Comparison of ENCODE assay signal across 15 cellular contexts in the genomic region with DNA sequence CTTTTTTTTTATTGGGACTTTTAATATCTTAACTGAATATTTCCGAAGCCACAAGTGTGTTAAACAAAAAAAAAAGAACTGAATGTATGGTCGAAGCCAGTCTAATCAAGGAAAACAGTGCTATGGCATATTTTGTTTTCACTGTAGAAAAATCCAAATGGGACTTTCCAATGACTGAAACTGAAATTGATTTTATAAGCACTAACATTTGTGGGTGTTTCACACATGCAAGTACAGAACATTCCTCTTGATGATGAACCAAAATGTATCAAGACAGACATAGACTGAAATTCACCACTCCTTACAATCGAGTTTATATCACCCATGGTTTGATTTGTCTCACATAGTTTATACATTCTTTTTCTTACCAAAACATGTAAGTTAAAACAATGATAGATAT.
DNase-seq lines count a peak whose midpoint lies in the region; ATAC-seq and TF ChIP-seq lines count a peak whose summit lies in the region.
"Had no signal": no experiment of that assay in that cellular context is flagged by ENCODE, and none has a peak within 500 bp of the region (broad histone marks: within the 10 kb centered on the region; RNA-seq: fewer than 3 reads in every experiment).

No MANE protein-coding gene starts in this region.

- H3K27ac Mint-ChIP-seq in stimulated activated naive B cell treated with anti-CD40 and anti-IgM and Interleukin-4, amounts not matched to agents 10 μg/mL and 1 μg/mL and 100 μg/mL, for 72 hours, result no peak overlapping the region
- H3K27ac Mint-ChIP-seq: CD4-positive, CD25-positive, alpha-beta regulatory T cell had no signal

- no peak overlapping the region for H3K23ac ChIP-seq in mesendoderm (ENCODE audit: low read length)

- no peak overlapping the region for H3K9ac ChIP-seq in OCI-LY3 (ENCODE audit: low read length)
- H3K9ac ChIP-seq in mesendoderm (ENCODE audit: low read length), result no peak overlapping the region

- no peaks in the 10 kb centered on the region for H3K36me3 Mint-ChIP-seq in stimulated activated naive B cell treated with anti-CD40 and anti-IgM and Interleukin-4, amounts not matched to agents 10 μg/mL and 1 μg/mL and 100 μg/mL, for 72 hours
- H3K36me3 Mint-ChIP-seq: CD4-positive, CD25-positive, alpha-beta regulatory T cell had no signal

- no peaks in the 10 kb centered on the region for H3K4me1 Mint-ChIP-seq in stimulated activated naive B cell treated with anti-CD40 and anti-IgM and Interleukin-4, amounts not matched to agents 10 μg/mL and 1 μg/mL and 100 μg/mL, for 72 hours
- H3K4me1 Mint-ChIP-seq: CD4-positive, CD25-positive, alpha-beta regulatory T cell had no signal

- H2BK120ac ChIP-seq in mesendoderm (ENCODE audit: low read depth, low read length), result no peak overlapping the region

- H3K18ac ChIP-seq in mesendoderm (ENCODE audit: low read length), result no peak overlapping the region

- H2AFZ ChIP-seq in OCI-LY3 (ENCODE audit: low read depth, low read length), result no peak overlapping the region; the same call in 1 of the 2 replicates

- WGBS in esophagus muscularis mucosa, result 63% methylated on average over 3 of the region's 3 CpGs
- no CpG with 5 or more reads among the region's 3 CpGs for WGBS in mesendoderm (ENCODE audit: extremely low coverage, insufficient coverage, low lambda C conversion rate)

- H3K27me3 ChIP-seq in GM06990 (replicated peaks; ENCODE audit: control insufficient read depth, insufficient read depth, low read length) (no peaks in the 10 kb centered on the region), OCI-LY3 (ENCODE audit: low read depth, low read length) (no peaks in the 10 kb centered on the region), esophagus muscularis mucosa (no peaks in the 10 kb centered on the region), mesendoderm (ENCODE audit: insufficient read depth, low read length, poor library complexity) (no peaks in the 10 kb centered on the region)
- H3K27me3 ChIP-seq: BE2C had no signal

- no peaks in the 10 kb centered on the region for H3K36me3 ChIP-seq in GM06990 (ENCODE audit: control insufficient read depth, insufficient read depth, low read length)
- H3K36me3 ChIP-seq in OCI-LY3 (replicated peaks; ENCODE audit: low read depth, low read length), result no peaks in the 10 kb centered on the region
- no peaks in the 10 kb centered on the region for H3K36me3 ChIP-seq in esophagus muscularis mucosa
- H3K36me3 ChIP-seq in mesendoderm (ENCODE audit: control insufficient read depth, insufficient read depth, low read length), result no peaks in the 10 kb centered on the region
- H3K36me3 ChIP-seq: BE2C had no signal

- no peak overlapping the region for H3K4me3 Mint-ChIP-seq in stimulated activated naive B cell treated with anti-CD40 and anti-IgM and Interleukin-4, amounts not matched to agents 10 μg/mL and 1 μg/mL and 100 μg/mL, for 72 hours
- H3K4me3 Mint-ChIP-seq: CD4-positive, CD25-positive, alpha-beta regulatory T cell had no signal

- H3K9me3 Mint-ChIP-seq in stimulated activated naive B cell treated with anti-CD40 and anti-IgM and Interleukin-4, amounts not matched to agents 10 μg/mL and 1 μg/mL and 100 μg/mL, for 72 hours, result peaks cover 0 to 3% of the 10 kb centered on the region in 2 donors

- TF ChIP-seq CTCF in GM06990 (IDR thresholded peaks at IDR 0.05; ENCODE audit: insufficient read depth, low read length, poor library complexity, severe bottlenecking) (no peak), OCI-LY3 (IDR thresholded peaks at IDR 0.05; ENCODE audit: low read depth, low read length) (no peak), esophagus muscularis mucosa (IDR thresholded peaks at IDR 0.05) (no peak), GM13976 (IDR thresholded peaks at IDR 0.05; ENCODE audit: borderline replicate concordance, control extremely low read depth, extremely low read depth, insufficient read depth, missing control alignments) (no peak)

- H3K27ac ChIP-seq in OCI-LY3 (ENCODE audit: low read length) (no peak overlapping the region), esophagus muscularis mucosa (replicated peaks in 1 of 4) (no peak overlapping the region), mesendoderm (ENCODE audit: low read depth, low read length) (no peak overlapping the region)

- TF ChIP-seq POLR2A in esophagus muscularis mucosa (IDR thresholded peaks at IDR 0.05; ENCODE audit: low read depth), result no peak

- DNase-seq in GM06990 (ENCODE audit: extremely low read depth, insufficient read length), result peak; percentile 5
- peak; percentile 20 for DNase-seq in middle frontal gyrus (ENCODE audit: extremely low spot score, low spot score)
- no peak for DNase-seq in esophagus muscularis mucosa (ENCODE audit: extremely low spot score)
- no peak for DNase-seq in GM13976 (ENCODE audit: low spot score)
- DNase-seq in mesendoderm, result no peak
- DNase-seq in stimulated activated naive B cell treated with anti-CD40 and anti-IgM and Interleukin-4, amounts not matched to agents 10 μg/mL and 1 μg/mL and 100 μg/mL, for 72 hours, result no peak
- DNase-seq: BE2C; C1 segment of cervical spinal cord; Caco-2; CD4-positive, CD25-positive, alpha-beta regulatory T cell; GOT3; H7; KG1 had no signal

- TF ChIP-seq EP300 in esophagus muscularis mucosa (IDR thresholded peaks at IDR 0.05), result no peak

- no peaks in the 10 kb centered on the region for H3K9me3 ChIP-seq in OCI-LY3 (ENCODE audit: insufficient read depth, low read length)
- H3K9me3 ChIP-seq in esophagus muscularis mucosa, result no peaks in the 10 kb centered on the region
- H3K9me3 ChIP-seq: BE2C, Caco-2 had no signal

- no peak overlapping the region for H3K4ac ChIP-seq in mesendoderm (ENCODE audit: low read depth, low read length)

- H3K56ac ChIP-seq in mesendoderm (ENCODE audit: low read length), result no peak overlapping the region

- no peak overlapping the region for H2BK5ac ChIP-seq in mesendoderm (ENCODE audit: low read length)

- no peaks in the 10 kb centered on the region for H3K27me3 Mint-ChIP-seq in stimulated activated naive B cell treated with anti-CD40 and anti-IgM and Interleukin-4, amounts not matched to agents 10 μg/mL and 1 μg/mL and 100 μg/mL, for 72 hours
- H3K27me3 Mint-ChIP-seq: CD4-positive, CD25-positive, alpha-beta regulatory T cell had no signal

- H4K8ac ChIP-seq in mesendoderm (ENCODE audit: low read depth, low read length), result no peak overlapping the region

- H3K79me1 ChIP-seq in mesendoderm (ENCODE audit: low read length), result no peaks in the 10 kb centered on the region

- H3K79me2 ChIP-seq in OCI-LY3 (ENCODE audit: low read length) (no peaks in the 10 kb centered on the region), mesendoderm (ENCODE audit: control insufficient read depth, insufficient read depth, low read length) (no peaks in the 10 kb centered on the region)

- H2BK15ac ChIP-seq in mesendoderm (replicated peaks; ENCODE audit: low read depth), result no peak overlapping the region

- H3K4me3 ChIP-seq in GM06990 (replicated peaks; ENCODE audit: low read depth, low read length) (no peak overlapping the region), OCI-LY3 (ENCODE audit: low read length) (no peak overlapping the region), esophagus muscularis mucosa (no peak overlapping the region), mesendoderm (ENCODE audit: low read length) (no peak overlapping the region)

- in situ Hi-C loops in GM13976 (cut with MboI; ENCODE audit: low sequenced_read_pairs, unreplicated experiment), result no loop called here

- H4K20me1 ChIP-seq in OCI-LY3 (ENCODE audit: insufficient read depth, low read length), result no peaks in the 10 kb centered on the region

- H3K4me2 ChIP-seq in OCI-LY3 (ENCODE audit: low read length), result peak overlapping the region; percentile 24
- H3K4me2 ChIP-seq in mesendoderm (ENCODE audit: low read length), result no peak overlapping the region

- peak; percentile 65 for ATAC-seq in GM19463 (IDR thresholded peaks at IDR 0.05; ENCODE audit: unreplicated experiment)
- ATAC-seq in stimulated activated naive B cell treated with anti-CD40 and anti-IgM and Interleukin-4, amounts not matched to agents 10 μg/mL and 1 μg/mL and 100 μg/mL, for 72 hours (replicated peaks), result no peak

- no peak overlapping the region for H4K5ac ChIP-seq in mesendoderm (ENCODE audit: low read length)

- intact Hi-C loops in esophagus muscularis mucosa (cut with DNase I), result no loop called here

- H2AK5ac ChIP-seq in mesendoderm (ENCODE audit: low read length), result no peak overlapping the region

- H3K4me1 ChIP-seq in OCI-LY3 (ENCODE audit: low read length) (peaks cover 10% of the 10 kb centered on the region), esophagus muscularis mucosa (no peaks in the 10 kb centered on the region), mesendoderm (ENCODE audit: control insufficient read depth, low read depth, low read length) (no peaks in the 10 kb centered on the region)
- H3K4me1 ChIP-seq: BE2C, Caco-2 had no signal

Comparison
In these comparisons a context has a peak if more than half of its experiments do, and no peak if none do; other contexts are left out.
1. DNase-seq: peak in GM06990 (single experiment) and middle frontal gyrus (single experiment); none in esophagus muscularis mucosa (single experiment), GM13976 (single experiment), mesendoderm (single experiment) and stimulated activated naive B cell treated with anti-CD40 and anti-IgM and Interleukin-4, amounts not matched to agents 10 μg/mL and 1 μg/mL and 100 μg/mL, for 72 hours (single experiment).